ENCODE assay signal across 18 cellular contexts in the genomic region with DNA sequence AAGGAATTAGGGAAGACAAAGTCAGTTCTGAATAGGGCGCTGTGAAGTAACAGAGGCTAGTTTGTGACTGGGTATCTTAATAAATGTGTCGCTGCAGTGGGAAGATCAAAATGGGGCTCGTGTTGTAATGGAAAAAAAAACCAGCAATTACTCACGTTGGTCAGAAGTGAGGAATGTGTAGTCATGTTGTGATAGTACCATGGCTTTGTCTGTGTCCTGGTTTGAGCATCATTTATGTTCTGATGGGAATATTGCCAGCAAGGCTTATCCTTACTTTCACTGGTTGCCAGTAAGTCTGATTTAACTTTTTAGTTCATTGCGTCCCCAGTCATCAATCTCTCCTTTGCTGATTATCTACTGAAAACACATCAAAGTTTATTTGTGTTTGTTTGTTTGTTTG.
DNase-seq lines count a peak whose midpoint lies in the region; ATAC-seq, FAIRE-seq and TF ChIP-seq lines count a peak whose summit lies in the region.
"Had no signal": no experiment of that assay in that cellular context is flagged by ENCODE, and none has a peak within 500 bp of the region (broad histone marks: within the 10 kb centered on the region; RNA-seq: fewer than 3 reads in every experiment).

No MANE protein-coding gene starts in this region.

- TF ChIP-seq CTCF in brain microvascular endothelial cell (IDR thresholded peaks at IDR 0.05; ENCODE audit: low read depth, low read length, missing control alignments) (no peak), neural progenitor cell (IDR thresholded peaks at IDR 0.05) (no peak), uterus (IDR thresholded peaks at IDR 0.05) (no peak), tibial nerve (IDR thresholded peaks at IDR 0.05) (no peak)
- no peak for TF ChIP-seq CTCF in activated CD8-positive, alpha-beta T cell treated with anti-CD3 and anti-CD28 coated beads for 36 hours (IDR thresholded peaks at IDR 0.05)

- no peaks in the 10 kb centered on the region for H3K27me3 Mint-ChIP-seq in neural progenitor cell (ENCODE audit: insufficient read depth, low read depth)
- H3K27me3 Mint-ChIP-seq in activated CD8-positive, alpha-beta T cell treated with anti-CD3 and anti-CD28 coated beads for 36 hours, result no peaks in the 10 kb centered on the region
- H3K27me3 Mint-ChIP-seq: CD4-positive, alpha-beta T cell had no signal

- TF ChIP-seq POLR2A in uterus (IDR thresholded peaks at IDR 0.05) (no peak), tibial nerve (IDR thresholded peaks at IDR 0.05) (no peak)

- H3K4me1 ChIP-seq in neural progenitor cell, result no peaks in the 10 kb centered on the region
- no peaks in the 10 kb centered on the region for H3K4me1 ChIP-seq in uterus
- H3K4me1 ChIP-seq in tibial nerve, result peaks cover 0 to 4% (median 0%) of the 10 kb centered on the region in 4 donors

- no peaks in the 10 kb centered on the region for H3K36me3 Mint-ChIP-seq in neural progenitor cell
- H3K36me3 Mint-ChIP-seq in activated CD8-positive, alpha-beta T cell treated with anti-CD3 and anti-CD28 coated beads for 36 hours (ENCODE audit: low read depth), result no peaks in the 10 kb centered on the region

- H3K36me3 ChIP-seq in brain microvascular endothelial cell (replicated peaks) (no peaks in the 10 kb centered on the region), neural progenitor cell (no peaks in the 10 kb centered on the region), uterus (no peaks in the 10 kb centered on the region), tibial nerve (no peaks in the 10 kb centered on the region)

- H3K79me2 ChIP-seq in neural progenitor cell (ENCODE audit: low read depth), result no peaks in the 10 kb centered on the region

- H3K9me3 ChIP-seq in neural progenitor cell (ENCODE audit: low read depth), result no peaks in the 10 kb centered on the region
- no peaks in the 10 kb centered on the region for H3K9me3 ChIP-seq in uterus
- no peaks in the 10 kb centered on the region for H3K9me3 ChIP-seq in tibial nerve

- H3K27me3 ChIP-seq in brain microvascular endothelial cell (replicated peaks) (no peaks in the 10 kb centered on the region), neural progenitor cell (no peaks in the 10 kb centered on the region), uterus (no peaks in the 10 kb centered on the region), tibial nerve (no peaks in the 10 kb centered on the region)

- POLR2A ChIA-PET in activated CD8-positive, alpha-beta T cell treated with anti-CD3 and anti-CD28 coated beads for 36 hours (lab: Charles Lee), result no interaction called here

- WGBS in tibial nerve, 2 donors, result 57 to 65% methylated on average over 5 of the region's 5 CpGs

- H3K9ac ChIP-seq in neural progenitor cell, result no peak overlapping the region
- H3K9ac ChIP-seq: GM23248 had no signal

- no peak overlapping the region for H3K4me2 ChIP-seq in neural progenitor cell

- H3K4me3 ChIP-seq in brain microvascular endothelial cell (ENCODE audit: low read depth, low read length), result no peak overlapping the region
- H3K4me3 ChIP-seq in neural progenitor cell, result no peak overlapping the region
- no peak overlapping the region for H3K4me3 ChIP-seq in uterus
- H3K4me3 ChIP-seq in tibial nerve, result no peak overlapping the region
- H3K4me3 ChIP-seq: GM12878, GM23248 had no signal

- FAIRE-seq in HTR-8/SVneo (lab: Jason Lieb, UNC), result no peak
- FAIRE-seq: A204.1, GM12878, GM18507 had no signal

- no peak for TF ChIP-seq EP300 in tibial nerve (IDR thresholded peaks at IDR 0.05)

- intact Hi-C loops in uterus (cut with DNase I; ENCODE audit: low total_unique reads), result no loop called here
- intact Hi-C loops in activated CD8-positive, alpha-beta T cell treated with anti-CD3 and anti-CD28 coated beads for 36 hours (cut with micrococcal nuclease), result no loop called here

- no peak overlapping the region for H2AFZ ChIP-seq in neural progenitor cell (replicated peaks)
- H2AFZ ChIP-seq: GM23248 had no signal

- ATAC-seq in activated CD8-positive, alpha-beta T cell treated with anti-CD3 and anti-CD28 coated beads for 36 hours, result no peak
- ATAC-seq: GM12878 had no signal

- H3K4me1 Mint-ChIP-seq in neural progenitor cell, result peaks cover 7% of the 10 kb centered on the region
- no peaks in the 10 kb centered on the region for H3K4me1 Mint-ChIP-seq in activated CD8-positive, alpha-beta T cell treated with anti-CD3 and anti-CD28 coated beads for 36 hours (ENCODE audit: low read depth)
- H3K4me1 Mint-ChIP-seq: B cell had no signal

- in situ Hi-C loops in brain microvascular endothelial cell (cut with HindIII; ENCODE audit: low pct_ligation_motif_present, low sequenced_read_pairs), result no loop called here

- no peaks in the 10 kb centered on the region for H3F3A ChIP-seq in neural progenitor cell (ENCODE audit: low read depth)

- no peak overlapping the region for H3K27ac ChIP-seq in brain microvascular endothelial cell
- H3K27ac ChIP-seq in neural progenitor cell, result no peak overlapping the region
- H3K27ac ChIP-seq in uterus, result no peak overlapping the region
- no peak overlapping the region for H3K27ac ChIP-seq in tibial nerve
- H3K27ac ChIP-seq: GM23248 had no signal

- no peak overlapping the region for H3K27ac Mint-ChIP-seq in neural progenitor cell
- H3K27ac Mint-ChIP-seq in activated CD8-positive, alpha-beta T cell treated with anti-CD3 and anti-CD28 coated beads for 36 hours, result no peak overlapping the region
- H3K27ac Mint-ChIP-seq: B cell; CD4-positive, alpha-beta T cell had no signal

- DNase-seq in EH (ENCODE audit: low read depth), result peak; percentile 3
- peak; percentile 26 for DNase-seq in RPMI7951 (ENCODE audit: low read depth)
- peak; percentile 18 for DNase-seq in brain microvascular endothelial cell
- peak; percentile 5 for DNase-seq in neural progenitor cell (ENCODE audit: low spot score)
- DNase-seq in uterus, result no peak
- DNase-seq in HTR-8/SVneo (ENCODE audit: insufficient read length, low spot score), result no peak
- DNase-seq in tibial nerve (ENCODE audit: low spot score in 2 of 2), result no peak
- DNase-seq in activated CD8-positive, alpha-beta T cell treated with anti-CD3 and anti-CD28 coated beads for 36 hours, result no peak
- DNase-seq: C1 segment of cervical spinal cord; Calu3; CD4-positive, alpha-beta T cell; DMS 273 treated with DMSO at 0.1 percent for 48 hours; GM23248; H7 had no signal

- no peaks in the 10 kb centered on the region for H4K20me1 ChIP-seq in neural progenitor cell (ENCODE audit: low read depth)

- no peaks in the 10 kb centered on the region for H3K9me3 Mint-ChIP-seq in neural progenitor cell
- no peaks in the 10 kb centered on the region for H3K9me3 Mint-ChIP-seq in activated CD8-positive, alpha-beta T cell treated with anti-CD3 and anti-CD28 coated beads for 36 hours

- no peak overlapping the region for H3K4me3 Mint-ChIP-seq in neural progenitor cell
- H3K4me3 Mint-ChIP-seq in activated CD8-positive, alpha-beta T cell treated with anti-CD3 and anti-CD28 coated beads for 36 hours, result no peak overlapping the region
- H3K4me3 Mint-ChIP-seq: B cell; CD4-positive, alpha-beta T cell had no signal

- CTCF ChIA-PET in activated CD8-positive, alpha-beta T cell treated with anti-CD3 and anti-CD28 coated beads for 36 hours (lab: Charles Lee), result no interaction called here

Comparison
In these comparisons a context has a peak if more than half of its experiments do, and no peak if none do; other contexts are left out.
1. DNase-seq: peak in EH (single experiment), RPMI7951 (single experiment), brain microvascular endothelial cell (single experiment) and neural progenitor cell (single experiment); none in uterus (0 of 2), HTR-8/SVneo (single experiment), tibial nerve (0 of 2) and activated CD8-positive, alpha-beta T cell treated with anti-CD3 and anti-CD28 coated beads for 36 hours (single experiment).